9 cellular contexts compared by ENCODE assay signal in the genomic region with DNA sequence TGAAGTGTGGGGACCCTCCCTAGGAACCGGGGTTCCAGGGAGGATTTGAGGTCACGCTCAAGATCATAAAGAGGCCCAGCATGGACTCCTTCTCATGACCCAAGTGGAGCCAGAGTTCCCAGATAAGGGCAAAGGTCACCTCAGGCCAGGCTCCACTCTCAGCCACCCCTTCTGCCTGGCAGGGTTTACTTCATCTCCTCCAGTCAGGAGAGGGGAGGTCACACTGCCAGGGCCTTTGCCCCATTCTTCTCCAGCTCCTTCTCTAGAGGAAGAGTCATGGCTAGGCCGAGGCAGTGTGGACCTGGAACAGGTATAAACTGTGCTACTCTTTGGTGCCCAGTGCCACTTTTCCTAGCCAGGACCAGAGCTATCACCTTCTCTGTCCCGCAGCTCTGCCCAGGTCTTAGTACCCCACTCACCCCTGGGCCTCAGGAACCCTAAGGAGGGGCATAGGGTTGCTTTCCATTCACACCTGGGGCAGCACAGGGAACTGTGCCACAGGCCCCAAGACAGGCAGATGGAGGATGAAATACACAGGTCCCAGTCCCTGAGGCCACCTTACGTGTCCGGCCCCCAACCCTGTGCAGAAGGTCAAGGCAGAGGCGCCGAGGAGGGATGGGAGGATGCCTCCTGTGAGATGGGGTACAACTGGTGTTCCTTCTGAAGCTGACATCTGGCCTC. TPM values are rescaled to one million over a fixed set of nuclear protein-coding genes. Genes with fewer than 3 reads are reported as not detected.
DNase-seq lines count a peak whose midpoint lies in the region; ATAC-seq and TF ChIP-seq lines count a peak whose summit lies in the region.
"Had no signal": no experiment of that assay in that cellular context is flagged by ENCODE, and none has a peak within 500 bp of the region (broad histone marks: within the 10 kb centered on the region; RNA-seq: fewer than 3 reads in every experiment).

No MANE protein-coding gene starts in this region.

- intact Hi-C loops in A673 (cut with micrococcal nuclease; ENCODE audit: unreplicated experiment): no loop called here
- intact Hi-C loops in breast epithelium (cut with DNase I; ENCODE audit: low total_unique reads): no loop called here

- no peak overlapping the region for H3K27ac ChIP-seq in A673 (ENCODE audit: low read depth, low read length, poor library complexity, severe bottlenecking)
- peak overlapping the region; percentile 86 to 91 for H3K27ac ChIP-seq in breast epithelium
- peak overlapping the region; percentile 74 to 82 for H3K27ac ChIP-seq in mucosa of rectum (ENCODE audit: low read depth in 2 of 2, low read length in 2 of 2)

- POLR2A ChIA-PET in A673 (lab: Charles Lee; ENCODE audit: low non-redundant PET): no interaction called here

- H3K36me3 ChIP-seq in A673 (ENCODE audit: insufficient read depth, low read length, poor library complexity, severe bottlenecking) (no peaks in the 10 kb centered on the region), breast epithelium (no peaks in the 10 kb centered on the region), mucosa of rectum (ENCODE audit: control insufficient read depth in 2 of 2, insufficient read depth in 2 of 2, low read length in 2 of 2) (no peaks in the 10 kb centered on the region)

- H3K4me3 ChIP-seq in A673 (ENCODE audit: low read depth, low read length, poor library complexity, severe bottlenecking) (peak overlapping the region; percentile 57), breast epithelium (peak overlapping the region; percentile 49 to 81 (median 77)), mucosa of rectum (ENCODE audit: low read length in 2 of 2) (peak overlapping the region; percentile 72 to 78)

- no TSS peak for BruUV-seq in A673 (replicated peaks; lab: Mats Ljungman, UMichigan)

- TF ChIP-seq CTCF in A673 (conservative IDR thresholded peaks at IDR 0.05; ENCODE audit: low read depth, low read length) (no peak), breast epithelium (IDR thresholded peaks at IDR 0.05) (no peak)

- no peak for TF ChIP-seq POLR2A in breast epithelium (IDR thresholded peaks at IDR 0.05)

- ATAC-seq in HG02885 (IDR thresholded peaks at IDR 0.05; ENCODE audit: poor library complexity, unreplicated experiment): peak; percentile 3
- no peak for ATAC-seq in GM18517 (IDR thresholded peaks at IDR 0.05; ENCODE audit: unreplicated experiment)

- peak overlapping the region; percentile 80 for H3K9ac ChIP-seq in mucosa of rectum (ENCODE audit: low read depth in 1 of 2, low read length in 2 of 2)

- H3K4me1 ChIP-seq in A673 (ENCODE audit: insufficient read depth, low read length, poor library complexity, severe bottlenecking) (peaks cover 44% of the 10 kb centered on the region), breast epithelium (peaks cover 6 to 10% of the 10 kb centered on the region in 2 donors), mucosa of rectum (ENCODE audit: control insufficient read depth in 2 of 2, insufficient read depth in 2 of 2, low read length in 2 of 2) (peaks cover 30 to 42% of the 10 kb centered on the region in 2 donors)

- DNase-seq in A673 (ENCODE audit: low spot score): no peak
- no peak for DNase-seq in breast epithelium (ENCODE audit: low spot score in 2 of 2)
- no peak for DNase-seq in hippocampal formation (lab: John Stamatoyannopoulos, UW)
- DNase-seq in NCI-H510A treated with DMSO at 0.1 percent for 48 hours (lab: John Stamatoyannopoulos, UW): no peak
- DNase-seq in NOMO-1 treated with dmso at 0.1 percent for 144 hours (lab: John Stamatoyannopoulos, UW; ENCODE audit: unreplicated experiment): no peak
- DNase-seq: cortex of kidney had no signal

- CTCF ChIA-PET in A673 (lab: Charles Lee): no interaction called here

- H3K27me3 ChIP-seq in A673 (replicated peaks; ENCODE audit: insufficient read depth, low read depth, low read length, poor library complexity) (no peaks in the 10 kb centered on the region), breast epithelium (no peaks in the 10 kb centered on the region), mucosa of rectum (ENCODE audit: control insufficient read depth in 2 of 2, insufficient read depth in 2 of 2, low read length in 2 of 2) (no peaks in the 10 kb centered on the region)

- H3K9me3 ChIP-seq in A673 (ENCODE audit: low read depth, low read length, poor library complexity, severe bottlenecking) (no peaks in the 10 kb centered on the region), breast epithelium (no peaks in the 10 kb centered on the region), mucosa of rectum (ENCODE audit: control insufficient read depth in 2 of 2, low read length in 2 of 2) (no peaks in the 10 kb centered on the region)

RNA-seq across cellular contexts. Expression of gene ACSF2, which starts 0.9 kb away (rescaled TPM):
- total RNA-seq in A673 (2021): 4.1 and 9.2 TPM in 2 replicates
- total RNA-seq in breast epithelium: 10 to 100 TPM; 19.4 to 95.4 (median 86.3) TPM

RNA-seq across cellular contexts. Expression of gene LRRC59, which starts 27.8 kb away (rescaled TPM):
- total RNA-seq in A673 (2021): 177 and 178 TPM in 2 replicates
- total RNA-seq in breast epithelium: 10 to 100 TPM; 42.1 to 72.8 (median 54.0) TPM

RNA-seq across cellular contexts. Expression of gene CHAD, which starts 43.5 kb away (rescaled TPM):
- total RNA-seq in A673 (2021) (0.17 TPM in 1 of 2 replicates, not detected in the other), breast epithelium (1 to 10 TPM in 2 of 3 donors, not detected in 1; 2.3 to 5.6 TPM)

RNA-seq across cellular contexts. Expression of gene EME1, which starts 52.1 kb away (rescaled TPM):
- 31.9 and 44.0 TPM in 2 replicates for total RNA-seq in A673 (2021)
- 1 to 10 TPM in 1 of 3 donors, under 1 TPM in 2; 0.29 to 2.0 (median 0.64) TPM for total RNA-seq in breast epithelium

RNA-seq across cellular contexts. Expression of gene MRPL27, which starts 52.2 kb away (rescaled TPM):
- total RNA-seq in A673 (2021) (85.6 and 89.4 TPM in 2 replicates), breast epithelium (10 to 100 TPM; 46.0 to 64.9 (median 49.1) TPM)
